In the genomic region with DNA sequence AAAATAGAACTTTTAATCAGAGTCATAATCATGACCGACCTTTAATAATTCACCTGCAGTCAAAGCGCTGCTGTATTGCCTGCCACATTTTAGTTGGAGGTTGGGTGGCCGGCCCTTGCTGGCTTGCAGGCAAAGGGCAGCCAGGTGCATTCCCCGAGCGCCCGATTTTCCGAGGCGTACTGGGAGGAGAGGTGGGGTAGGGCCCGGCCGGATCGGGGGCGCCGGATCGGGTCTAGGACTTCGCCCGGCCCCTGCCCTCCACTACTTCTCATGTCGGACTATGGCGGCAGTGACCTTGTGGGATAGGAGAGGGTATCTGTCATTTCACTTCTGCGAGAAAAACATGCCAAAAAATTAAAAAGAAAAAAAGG, we compare ENCODE assay signal across 8 cellular contexts. TPM values are rescaled to one million over a fixed set of nuclear protein-coding genes. Genes with fewer than 3 reads are reported as not detected.
DNase-seq lines count a peak whose midpoint lies in the region; ATAC-seq, FAIRE-seq and TF ChIP-seq lines count a peak whose summit lies in the region.

No MANE protein-coding gene starts in this region.

- WGBS in A549 (ENCODE audit: missing lambda C conversion rate): under 1% methylated on average over 19 of the region's 19 CpGs
- WGBS in urinary bladder: under 1% methylated on average over 19 of the region's 19 CpGs

- peak; percentile 74 to 83 for ATAC-seq in A549
- ATAC-seq in GM19035 (IDR thresholded peaks at IDR 0.05; ENCODE audit: unreplicated experiment): peak; percentile 41
- peak; percentile 27 for ATAC-seq in HG03159 (IDR thresholded peaks at IDR 0.05; ENCODE audit: unreplicated experiment)

- DNase-seq in A549 (ENCODE audit: low read depth in 1 of 2, low spot score in 1 of 2) (peak in 1 of 2 experiments; percentile 30), ecto neural progenitor cell (ENCODE audit: low spot score) (peak; percentile 51), activated gamma-delta T cell treated with Interleukin-2 at 50 U/mL for 16 hours (no peak)

- H3K27me3 ChIP-seq in muscle layer of duodenum (ENCODE audit: low read depth, low read length): no peaks in the 10 kb centered on the region

- POLR2A ChIA-PET in A549 (lab: Yijun Ruan, JAX): no interaction called here

- H3K4me3 ChIP-seq in A549 (peak overlapping the region; percentile 73), muscle layer of duodenum (ENCODE audit: low read depth in 1 of 2, low read length in 2 of 2) (peak overlapping the region; percentile 59 to 70), urinary bladder (ENCODE audit: low read depth, low read length) (peak overlapping the region; percentile 54)

- TF ChIP-seq RAD21 in A549 (conservative IDR thresholded peaks at IDR 0.05 in 1 of 2, IDR thresholded peaks at IDR 0.05 in 1 of 2): no peak

- H3K4me2 ChIP-seq in A549: peak overlapping the region; percentile 84

- FAIRE-seq in A549 (lab: Jason Lieb, UNC): no peak

- H3K36me3 ChIP-seq in muscle layer of duodenum (ENCODE audit: control insufficient read depth in 1 of 2, insufficient read depth in 2 of 2, low read length in 2 of 2) (no peaks in the 10 kb centered on the region), urinary bladder (ENCODE audit: insufficient read depth) (no peaks in the 10 kb centered on the region)

- peak overlapping the region; percentile 96 to 97 for H3K27ac ChIP-seq in A549
- peak overlapping the region; percentile 88 for H3K27ac ChIP-seq in VCaP
- peak overlapping the region; percentile 45 for H3K27ac ChIP-seq in muscle layer of duodenum (ENCODE audit: low read length)
- peak overlapping the region; percentile 67 for H3K27ac ChIP-seq in urinary bladder (ENCODE audit: low read depth)

- peaks cover 13% of the 10 kb centered on the region; the same call in 2 of the 3 replicates for H3K4me1 ChIP-seq in A549
- H3K4me1 ChIP-seq in muscle layer of duodenum (ENCODE audit: control insufficient read depth in 1 of 2, insufficient read depth in 2 of 2, low read length in 2 of 2): no peaks in the 10 kb centered on the region
- no peaks in the 10 kb centered on the region for H3K4me1 ChIP-seq in urinary bladder (ENCODE audit: insufficient read depth)

- CTCF ChIA-PET in A549 (lab: Yijun Ruan, JAX): no interaction called here

- no peak for TF ChIP-seq POLR2A in A549 (IDR thresholded peaks at IDR 0.05; ENCODE audit: low read length)

- H3K9me3 ChIP-seq in A549 (no peaks in the 10 kb centered on the region), muscle layer of duodenum (ENCODE audit: control insufficient read depth in 1 of 2, low read length in 2 of 2) (no peaks in the 10 kb centered on the region)

- TF ChIP-seq EP300 in A549 (IDR thresholded peaks at IDR 0.05): no peak

- no peak for TF ChIP-seq CTCF in A549 (IDR thresholded peaks at IDR 0.05)
- no peak for TF ChIP-seq CTCF in VCaP (conservative IDR thresholded peaks at IDR 0.05)

TF ChIP-seq in A549, 52 proteins besides CTCF, POLR2A, EP300 and RAD21:
- no peak for TF ChIP-seq SREBF2 (IDR thresholded peaks at IDR 0.05)
- TF ChIP-seq ZSCAN20 (CRISPR knock-in tag; IDR thresholded peaks at IDR 0.05): no peak
- no peak for TF ChIP-seq BHLHE40 (IDR thresholded peaks at IDR 0.05; ENCODE audit: low read depth, low read length)
- no peak for TF ChIP-seq JUN (IDR thresholded peaks at IDR 0.05)
- TF ChIP-seq MAZ (IDR thresholded peaks at IDR 0.05; ENCODE audit: borderline replicate concordance, low read depth, low read length): no peak
- TF ChIP-seq, protein P1, sequence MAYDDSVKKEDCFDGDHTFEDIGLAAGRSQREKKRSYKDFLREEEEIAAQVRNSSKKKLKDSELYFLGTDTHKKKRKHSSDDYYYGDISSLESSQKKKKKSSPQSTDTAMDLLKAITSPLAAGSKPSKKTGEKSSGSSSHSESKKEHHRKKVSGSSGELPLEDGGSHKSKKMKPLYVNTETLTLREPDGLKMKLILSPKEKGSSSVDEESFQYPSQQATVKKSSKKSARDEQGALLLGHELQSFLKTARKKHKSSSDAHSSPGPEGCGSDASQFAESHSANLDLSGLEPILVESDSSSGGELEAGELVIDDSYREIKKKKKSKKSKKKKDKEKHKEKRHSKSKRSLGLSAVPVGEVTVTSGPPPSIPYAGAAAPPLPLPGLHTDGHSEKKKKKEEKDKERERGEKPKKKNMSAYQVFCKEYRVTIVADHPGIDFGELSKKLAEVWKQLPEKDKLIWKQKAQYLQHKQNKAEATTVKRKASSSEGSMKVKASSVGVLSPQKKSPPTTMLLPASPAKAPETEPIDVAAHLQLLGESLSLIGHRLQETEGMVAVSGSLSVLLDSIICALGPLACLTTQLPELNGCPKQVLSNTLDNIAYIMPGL (CRISPR knock-in tag; IDR thresholded peaks at IDR 0.05; ENCODE audit: borderline replicate concordance): no peak
- TF ChIP-seq ZFP36 (IDR thresholded peaks at IDR 0.05; ENCODE audit: borderline replicate concordance, partially characterized antibody): no peak
- TF ChIP-seq, protein P2, sequence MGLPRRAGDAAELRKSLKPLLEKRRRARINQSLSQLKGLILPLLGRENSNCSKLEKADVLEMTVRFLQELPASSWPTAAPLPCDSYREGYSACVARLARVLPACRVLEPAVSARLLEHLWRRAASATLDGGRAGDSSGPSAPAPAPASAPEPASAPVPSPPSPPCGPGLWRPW (IDR thresholded peaks at IDR 0.05): no peak
- TF ChIP-seq FOSL2 (IDR thresholded peaks at IDR 0.05): no peak
- TF ChIP-seq FOSL2 (CRISPR knock-in tag; IDR thresholded peaks at IDR 0.05): no peak

RNA-seq across cellular contexts. Expression of a gene that starts 2.5 kb away (rescaled TPM):
- polyA plus RNA-seq in A549 (2011; rRNA removed) (not detected in 2 replicates), A549 (2017; fragmentation: RNase III; extraction: RNeasy Plus Mini Kit Qiagen cat#74134 plus additional on column Dnase treatment) (not detected in 3 replicates), urinary bladder (not detected)
- polyA plus RNA-seq in A549 (2012; cell fraction: cytosol; rRNA removed): not detected in 2 replicates
- not detected in 2 replicates for polyA plus RNA-seq in A549 (2012; cell fraction: nucleus; rRNA removed)
- not detected in 2 replicates for polyA minus RNA-seq in A549 (2011; rRNA and poly(A)+ RNA removed)
- not detected for total RNA-seq in urinary bladder

RNA-seq across cellular contexts. Expression of a gene that starts 33.0 kb away (rescaled TPM):
- polyA plus RNA-seq in A549 (2011; rRNA removed): 1.9 and 2.0 TPM in 2 replicates
- polyA plus RNA-seq in A549 (2012; cell fraction: cytosol; rRNA removed): 0.21 and 0.29 TPM in 2 replicates
- 0.11 and 0.18 TPM in 2 replicates for polyA plus RNA-seq in A549 (2012; cell fraction: nucleus; rRNA removed)
- polyA plus RNA-seq in A549 (2017; fragmentation: RNase III; extraction: RNeasy Plus Mini Kit Qiagen cat#74134 plus additional on column Dnase treatment): 1.0 to 1.1 TPM (median 1.0 TPM) in 3 replicates
- 3.0 and 3.9 TPM in 2 replicates for polyA minus RNA-seq in A549 (2011; rRNA and poly(A)+ RNA removed)
- total RNA-seq in urinary bladder: 0.95 TPM
- 0.15 TPM for polyA plus RNA-seq in urinary bladder

Comparison
In these comparisons a context has a peak if more than half of its experiments do, and no peak if none do; other contexts are left out.
1. ATAC-seq: peak in every context shown above with its lines; median percentile 78 in A549; 41 in GM19035; 27 in HG03159.
2. H3K27ac ChIP-seq: peak in every context shown above with its lines; median percentile 96 in A549; 88 in VCaP; 67 in urinary bladder; 45 in muscle layer of duodenum.